ENCODE assay signal across 8 cellular contexts in genomic region chr11:57310630-57311086, GRCh38. TPM values are rescaled to one million over a fixed set of nuclear protein-coding genes. Genes with fewer than 3 reads are reported as not detected.
DNase-seq lines count a peak whose midpoint lies in the region; ATAC-seq and TF ChIP-seq lines count a peak whose summit lies in the region.

No MANE protein-coding gene starts in this region.

- H3K27ac ChIP-seq in AG04450 (ENCODE audit: low read depth, low read length): peak overlapping the region; percentile 88
- H3K27ac ChIP-seq in HUES64 (ENCODE audit: low read depth, low read length): peak overlapping the region; percentile 66; the same call in 1 of the 2 replicates

- H3K27me3 Mint-ChIP-seq in central memory CD8-positive, alpha-beta T cell: no peaks in the 10 kb centered on the region
- H3K27me3 Mint-ChIP-seq in mesothelial cell of epicardium (ENCODE audit: low read depth): no peaks in the 10 kb centered on the region

- H3K36me3 ChIP-seq in HUES64 (ENCODE audit: insufficient read depth, low read length): peaks cover 68% of the 10 kb centered on the region

- peaks cover 22% of the 10 kb centered on the region for H3K4me1 ChIP-seq in HUES64 (ENCODE audit: insufficient read depth, low read length)

- 76% methylated on average over 6 of the region's 6 CpGs for WGBS in HUES64

- peaks cover 18% of the 10 kb centered on the region for H3K4me1 Mint-ChIP-seq in central memory CD8-positive, alpha-beta T cell
- peaks cover 43% of the 10 kb centered on the region for H3K4me1 Mint-ChIP-seq in mesothelial cell of epicardium

- no peak for DNase-seq in AG04450 (ENCODE audit: low read depth, low spot score)
- DNase-seq in central memory CD8-positive, alpha-beta T cell (ENCODE audit: low spot score in 2 of 2): no peak
- DNase-seq in mesothelial cell of epicardium (ENCODE audit: low spot score in 2 of 2, unreplicated experiment in 2 of 2): no peak
- DNase-seq in hippocampal formation (lab: John Stamatoyannopoulos, UW): no peak
- DNase-seq in SHP77 treated with DMSO at 0.1 percent for 48 hours (lab: John Stamatoyannopoulos, UW): no peak
- DNase-seq in NCI-H226: no peak
- no peak for DNase-seq in NCI-H446 treated with DMSO at 0.1 percent for 48 hours (lab: John Stamatoyannopoulos, UW)

- H3K27me3 ChIP-seq in AG04450 (ENCODE audit: control insufficient read depth, insufficient read depth, low read length) (no peaks in the 10 kb centered on the region), HUES64 (ENCODE audit: insufficient read depth, low read length) (no peaks in the 10 kb centered on the region)

- CTCF ChIA-PET in AG04450 (lab: Charles Lee): no interaction called here

- no peak for ATAC-seq in central memory CD8-positive, alpha-beta T cell (replicated peaks; ENCODE audit: extremely low read depth, poor library complexity, severe bottlenecking)

- H3K4me3 ChIP-seq in AG04450 (ENCODE audit: low read depth, low read length): peak overlapping the region; percentile 67
- peak overlapping the region; percentile 50 for H3K4me3 ChIP-seq in HUES64 (ENCODE audit: low read length)

- no peak for TF ChIP-seq CTCF in AG04450 (IDR thresholded peaks at IDR 0.05; ENCODE audit: low read depth, low read length)
- no peak for TF ChIP-seq CTCF in mesothelial cell of epicardium (IDR thresholded peaks at IDR 0.05; ENCODE audit: unreplicated experiment)

- POLR2A ChIA-PET in AG04450 (lab: Yijun Ruan, JAX): interaction anchor here (1.0 to 4.2 kb wide), 4 partner anchors 11 to 25 kb away, joined by 6 to 44 read pairs (median 6); partner anchors contain the start of gene SSRP1

- H3K27ac Mint-ChIP-seq in central memory CD8-positive, alpha-beta T cell (ENCODE audit: low read depth): no peak overlapping the region
- peak overlapping the region; percentile 84 for H3K27ac Mint-ChIP-seq in mesothelial cell of epicardium

- H3K9ac ChIP-seq in HUES64 (ENCODE audit: low read depth, low read length): peak overlapping the region; percentile 47; the same call in 1 of the 2 replicates

- H3K9me3 Mint-ChIP-seq in central memory CD8-positive, alpha-beta T cell: no peaks in the 10 kb centered on the region
- H3K9me3 Mint-ChIP-seq in mesothelial cell of epicardium: no peaks in the 10 kb centered on the region

- H3K9me3 ChIP-seq in AG04450 (ENCODE audit: control insufficient read depth, insufficient read depth, low read length) (no peaks in the 10 kb centered on the region), HUES64 (ENCODE audit: insufficient read depth, low read depth, low read length) (no peaks in the 10 kb centered on the region)

- peak overlapping the region; percentile 49 for H3K4me3 Mint-ChIP-seq in central memory CD8-positive, alpha-beta T cell
- H3K4me3 Mint-ChIP-seq in mesothelial cell of epicardium: peak overlapping the region; percentile 63

- peaks cover 3% of the 10 kb centered on the region for H3K36me3 Mint-ChIP-seq in central memory CD8-positive, alpha-beta T cell (ENCODE audit: insufficient read depth)
- peaks cover 26% of the 10 kb centered on the region for H3K36me3 Mint-ChIP-seq in mesothelial cell of epicardium

RNA-seq across cellular contexts. Expression of gene TNKS1BP1, which starts 14.1 kb away (rescaled TPM):
- 59.4 and 63.8 TPM in 2 replicates for polyA plus RNA-seq in AG04450 (2011; rRNA removed)
- 76.8 and 78.0 TPM in 2 replicates for polyA minus RNA-seq in AG04450 (2011; rRNA and poly(A)+ RNA removed)
- 76.8 TPM for polyA plus RNA-seq in HUES64 (2013, experiment 1 of 2)
- 83.7 TPM for polyA plus RNA-seq in HUES64 (2013, experiment 2 of 2)
- 201 to 216 TPM (median 216 TPM) in 3 replicates for total RNA-seq in mesothelial cell of epicardium

RNA-seq across cellular contexts. Expression of gene SSRP1, which starts 25.0 kb away (rescaled TPM):
- polyA plus RNA-seq in AG04450 (2011; rRNA removed): 111 and 113 TPM in 2 replicates
- 115 and 126 TPM in 2 replicates for polyA minus RNA-seq in AG04450 (2011; rRNA and poly(A)+ RNA removed)
- polyA plus RNA-seq in HUES64 (2013, experiment 1 of 2): 233 TPM
- 249 TPM for polyA plus RNA-seq in HUES64 (2013, experiment 2 of 2)
- 106 to 110 TPM (median 108 TPM) in 3 replicates for total RNA-seq in mesothelial cell of epicardium

RNA-seq across cellular contexts. Expression of gene P2RX3, which starts 27.5 kb away (rescaled TPM):
- polyA plus RNA-seq in AG04450 (2011; rRNA removed): not detected in 2 replicates
- polyA minus RNA-seq in AG04450 (2011; rRNA and poly(A)+ RNA removed): not detected in 2 replicates
- 1.00 TPM for polyA plus RNA-seq in HUES64 (2013, experiment 1 of 2)
- polyA plus RNA-seq in HUES64 (2013, experiment 2 of 2): 2.4 TPM
- total RNA-seq in mesothelial cell of epicardium: 2.0 to 3.1 TPM (median 2.6 TPM) in 3 replicates
